14 cellular contexts compared by ENCODE assay signal in genomic region chr14:32006267-32007110, GRCh38.
DNase-seq lines count a peak whose midpoint lies in the region; ATAC-seq, FAIRE-seq and TF ChIP-seq lines count a peak whose summit lies in the region.
"Had no signal": no experiment of that assay in that cellular context is flagged by ENCODE, and none has a peak within 500 bp of the region (broad histone marks: within the 10 kb centered on the region; RNA-seq: fewer than 3 reads in every experiment).

No MANE protein-coding gene starts in this region.

- peaks cover 6% of the 10 kb centered on the region for H3K4me1 ChIP-seq in CD4-positive, CD25-positive, alpha-beta regulatory T cell (ENCODE audit: control insufficient read depth, insufficient read depth, low read length, poor library complexity, severe bottlenecking)
- H3K4me1 ChIP-seq in GM12878 (ENCODE audit: control insufficient read depth, insufficient read depth, low read length) (no peaks in the 10 kb centered on the region), mesodermal cell (ENCODE audit: control insufficient read depth, insufficient read depth, low read length, poor library complexity, severe bottlenecking) (peaks cover 49% of the 10 kb centered on the region)
- H3K4me1 ChIP-seq: parathyroid adenoma had no signal

- TF ChIP-seq CTCF in GM12878 (IDR thresholded peaks at IDR 0.05 in 2 of 3, conservative IDR thresholded peaks at IDR 0.05 in 1 of 3; ENCODE audit: control insufficient read depth in 2 of 3, extremely low read depth in 1 of 3, insufficient read depth in 1 of 3, low read depth in 3 of 3, low read length in 3 of 3) (no peak), CD14-positive monocyte (IDR thresholded peaks at IDR 0.05) (no peak)

- no peaks in the 10 kb centered on the region for H3K36me3 ChIP-seq in CD4-positive, CD25-positive, alpha-beta regulatory T cell (ENCODE audit: control insufficient read depth, insufficient read depth, low read length)
- H3K36me3 ChIP-seq in GM12878 (ENCODE audit: control insufficient read depth in 2 of 2, insufficient read depth in 2 of 2, low read length in 1 of 2) (no peaks in the 10 kb centered on the region), mesodermal cell (ENCODE audit: control insufficient read depth, insufficient read depth, low read length) (no peaks in the 10 kb centered on the region)
- H3K36me3 ChIP-seq: thoracic aorta had no signal

- no peak overlapping the region for H3K4me2 ChIP-seq in GM12878 (ENCODE audit: control insufficient read depth, insufficient read depth)

- WGBS in GM12878 (ENCODE audit: insufficient coverage, insufficient replicate concordance, low lambda C conversion rate, missing lambda C conversion rate), result 28% methylated on average over 14 of the region's 14 CpGs
- WGBS in mesodermal cell (ENCODE audit: insufficient coverage in 2 of 2), 2 experiments, result 67 to 71% methylated on average over 7 to 9 of the region's 14 CpGs

- no peak overlapping the region for H3K27ac ChIP-seq in CD4-positive, CD25-positive, alpha-beta regulatory T cell (ENCODE audit: insufficient read depth, low read length, poor library complexity, severe bottlenecking)
- H3K27ac ChIP-seq in GM12878 (ENCODE audit: control insufficient read depth, insufficient read depth), result no peak overlapping the region
- peak overlapping the region; percentile 75 for H3K27ac ChIP-seq in mesodermal cell (ENCODE audit: low read depth, low read length, severe bottlenecking)
- H3K27ac ChIP-seq: parathyroid adenoma, RWPE1, thoracic aorta had no signal

- no TSS peak for BruUV-seq in GM12878 (replicated peaks; lab: Mats Ljungman, UMichigan)

- H4K20me1 ChIP-seq in GM12878 (ENCODE audit: control insufficient read depth, insufficient read depth), result no peaks in the 10 kb centered on the region

- peaks cover 6 to 22% (median 14%) of the 10 kb centered on the region in 4 donors for H3K4me1 Mint-ChIP-seq in CD4-positive, CD25-positive, alpha-beta regulatory T cell
- no peaks in the 10 kb centered on the region for H3K4me1 Mint-ChIP-seq in CD14-positive monocyte

- CTCF ChIA-PET in GM12878 (lab: Yijun Ruan, JAX), result interaction anchor here (1.4 kb wide), 1 partner anchor 248 kb away, joined by 3 read pairs; no protein-coding TSS in a partner anchor

- no peak for ATAC-seq in CD4-positive, CD25-positive, alpha-beta regulatory T cell (ENCODE audit: low read depth in 2 of 2)
- ATAC-seq in GM12878, result no peak; the same call in 2 of the 3 replicates
- ATAC-seq in HG03378 (IDR thresholded peaks at IDR 0.05; ENCODE audit: unreplicated experiment), result no peak
- ATAC-seq: activated T-cell treated with anti-CD3 and anti-CD28 coated beads, Interleukin-2, amount 50 U/mL, for 72 hours had no signal

- TF ChIP-seq EP300 in GM12878 (IDR thresholded peaks at IDR 0.05; ENCODE audit: borderline replicate concordance in 1 of 2, control insufficient read depth in 1 of 2, low read depth in 2 of 2, low read length in 2 of 2), result no peak

- RAD21 ChIA-PET in GM12878 (lab: Charles Lee; ENCODE audit: unreplicated experiment), result interaction anchor here (1.3 kb wide), 1 partner anchor 249 kb away, joined by 3 read pairs; no protein-coding TSS in a partner anchor

- SMC1A ChIA-PET in GM12878 (lab: Charles Lee; ENCODE audit: uncharacterized antibody, unreplicated experiment), result interaction anchor here (0.8 to 1.4 kb wide), 4 partner anchors 12 to 59 kb away, joined by 3 read pairs; no protein-coding TSS in a partner anchor

- POLR2A ChIA-PET in GM12878 (lab: Charles Lee), result no interaction called here

- H3K9ac ChIP-seq in GM12878 (ENCODE audit: control insufficient read depth, insufficient read depth, low read length), result no peak overlapping the region
- H3K9ac ChIP-seq: parathyroid adenoma had no signal

- TF ChIP-seq RAD21 in GM12878 (IDR thresholded peaks at IDR 0.05; ENCODE audit: insufficient read depth, low read depth, low read length), result no peak

- FAIRE-seq in GM12878 (lab: Jason Lieb, UNC), result no peak
- FAIRE-seq: keratinocyte had no signal

- H3K9me3 ChIP-seq in CD4-positive, CD25-positive, alpha-beta regulatory T cell (ENCODE audit: control insufficient read depth in 2 of 2, low read length in 2 of 2), result no peaks in the 10 kb centered on the region
- no peaks in the 10 kb centered on the region for H3K9me3 ChIP-seq in GM12878 (replicated peaks; ENCODE audit: control insufficient read depth, insufficient read depth, low read length)
- no peaks in the 10 kb centered on the region for H3K9me3 ChIP-seq in mesodermal cell (ENCODE audit: control insufficient read depth, low read length)
- H3K9me3 ChIP-seq: thoracic aorta had no signal

- peak overlapping the region in 2 of 3 donors; percentile 20 to 48 for H3K27ac Mint-ChIP-seq in CD4-positive, CD25-positive, alpha-beta regulatory T cell
- no peak overlapping the region for H3K27ac Mint-ChIP-seq in CD14-positive monocyte
- H3K27ac Mint-ChIP-seq: activated T-cell treated with anti-CD3 and anti-CD28 coated beads, Interleukin-2, amount 50 U/mL, for 72 hours had no signal

- in situ Hi-C loops in GM12878 (cut with MboI), result no loop called here

- peak overlapping the region in 2 of 4 donors; percentile 35 to 64 for H3K4me3 Mint-ChIP-seq in CD4-positive, CD25-positive, alpha-beta regulatory T cell
- no peak overlapping the region for H3K4me3 Mint-ChIP-seq in CD14-positive monocyte
- H3K4me3 Mint-ChIP-seq: activated T-cell treated with anti-CD3 and anti-CD28 coated beads, Interleukin-2, amount 50 U/mL, for 72 hours had no signal

- no peaks in the 10 kb centered on the region for H3K36me3 Mint-ChIP-seq in CD4-positive, CD25-positive, alpha-beta regulatory T cell
- no peaks in the 10 kb centered on the region for H3K36me3 Mint-ChIP-seq in CD14-positive monocyte

- no peaks in the 10 kb centered on the region for H3K27me3 ChIP-seq in CD4-positive, CD25-positive, alpha-beta regulatory T cell (ENCODE audit: control insufficient read depth, insufficient read depth, low read length)
- no peaks in the 10 kb centered on the region; a peak in 1 of 4 replicates for H3K27me3 ChIP-seq in GM12878 (replicated peaks in 1 of 2; ENCODE audit: control insufficient read depth in 2 of 2, insufficient read depth in 2 of 2, low read length in 1 of 2)

- H3K4me3 ChIP-seq in CD4-positive, CD25-positive, alpha-beta regulatory T cell (ENCODE audit: low read depth, low read length), result peak overlapping the region; percentile 1
- no peak overlapping the region for H3K4me3 ChIP-seq in GM12878
- no peak overlapping the region for H3K4me3 ChIP-seq in mesodermal cell (ENCODE audit: extremely low read depth, insufficient read depth, low read length, poor library complexity, severe bottlenecking)
- H3K4me3 ChIP-seq: thoracic aorta had no signal

- intact Hi-C loops in GM12878 (cut with micrococcal nuclease; ENCODE audit: unreplicated experiment) (no loop called here), CD14-positive monocyte (cut with micrococcal nuclease) (no loop called here)

- peaks cover 7% of the 10 kb centered on the region for H3K27me3 Mint-ChIP-seq in CD4-positive, CD25-positive, alpha-beta regulatory T cell
- H3K27me3 Mint-ChIP-seq in CD14-positive monocyte (ENCODE audit: low read depth in 3 of 3), result peaks cover 2 to 8% (median 4%) of the 10 kb centered on the region in 3 donors

- DNase-seq in CD4-positive, CD25-positive, alpha-beta regulatory T cell, result peak in 1 of 3 donors; percentile 17
- DNase-seq in HuH-7 (ENCODE audit: low spot score), result peak; percentile 56
- no peak for DNase-seq in GM12878 (ENCODE audit: low read depth, low spot score)
- no peak for DNase-seq in NCI-H1048 (lab: John Stamatoyannopoulos, UW)
- no peak for DNase-seq in RKO (ENCODE audit: low spot score)
- no peak for DNase-seq in CD14-positive monocyte (ENCODE audit: low spot score)
- DNase-seq: activated T-cell treated with anti-CD3 and anti-CD28 coated beads, Interleukin-2, amount 50 U/mL, for 72 hours; NCI-H2081 had no signal

- H2AFZ ChIP-seq in GM12878 (ENCODE audit: control insufficient read depth, low read depth, low read length), result no peak overlapping the region
- H2AFZ ChIP-seq: parathyroid adenoma had no signal

- H3K9me3 Mint-ChIP-seq in CD4-positive, CD25-positive, alpha-beta regulatory T cell, result peaks cover 0 to 4% (median 0%) of the 10 kb centered on the region in 7 donors
- peaks cover 0 to 4% (median 0%) of the 10 kb centered on the region in 7 donors for H3K9me3 Mint-ChIP-seq in CD14-positive monocyte
- H3K9me3 Mint-ChIP-seq: activated T-cell treated with anti-CD3 and anti-CD28 coated beads, Interleukin-2, amount 50 U/mL, for 72 hours had no signal

- no peak for TF ChIP-seq POLR2A in GM12878 (IDR thresholded peaks at IDR 0.05; ENCODE audit: low read depth, low read length)

- no peaks in the 10 kb centered on the region for H3K79me2 ChIP-seq in GM12878 (ENCODE audit: control insufficient read depth, insufficient read depth, low read length)
- H3K79me2 ChIP-seq: parathyroid adenoma had no signal

TF ChIP-seq in GM12878, 131 proteins besides CTCF, POLR2A, EP300 and RAD21 (continues in another document):
- no peak for TF ChIP-seq CREB1 (IDR thresholded peaks at IDR 0.05; ENCODE audit: low read depth)
- TF ChIP-seq SKIL (IDR thresholded peaks at IDR 0.05; ENCODE audit: low read depth, poor library complexity, severe bottlenecking), result no peak
- TF ChIP-seq IKZF1 (conservative IDR thresholded peaks at IDR 0.05), result peak; percentile 75

Comparison
In these comparisons a context has a peak if more than half of its experiments do, and no peak if none do; other contexts are left out.
1. H3K27ac Mint-ChIP-seq: peak in CD4-positive, CD25-positive, alpha-beta regulatory T cell (2 of 3); none in CD14-positive monocyte (0 of 7).